Comparison of ENCODE assay signal across 1 cellular context in the genomic region with DNA sequence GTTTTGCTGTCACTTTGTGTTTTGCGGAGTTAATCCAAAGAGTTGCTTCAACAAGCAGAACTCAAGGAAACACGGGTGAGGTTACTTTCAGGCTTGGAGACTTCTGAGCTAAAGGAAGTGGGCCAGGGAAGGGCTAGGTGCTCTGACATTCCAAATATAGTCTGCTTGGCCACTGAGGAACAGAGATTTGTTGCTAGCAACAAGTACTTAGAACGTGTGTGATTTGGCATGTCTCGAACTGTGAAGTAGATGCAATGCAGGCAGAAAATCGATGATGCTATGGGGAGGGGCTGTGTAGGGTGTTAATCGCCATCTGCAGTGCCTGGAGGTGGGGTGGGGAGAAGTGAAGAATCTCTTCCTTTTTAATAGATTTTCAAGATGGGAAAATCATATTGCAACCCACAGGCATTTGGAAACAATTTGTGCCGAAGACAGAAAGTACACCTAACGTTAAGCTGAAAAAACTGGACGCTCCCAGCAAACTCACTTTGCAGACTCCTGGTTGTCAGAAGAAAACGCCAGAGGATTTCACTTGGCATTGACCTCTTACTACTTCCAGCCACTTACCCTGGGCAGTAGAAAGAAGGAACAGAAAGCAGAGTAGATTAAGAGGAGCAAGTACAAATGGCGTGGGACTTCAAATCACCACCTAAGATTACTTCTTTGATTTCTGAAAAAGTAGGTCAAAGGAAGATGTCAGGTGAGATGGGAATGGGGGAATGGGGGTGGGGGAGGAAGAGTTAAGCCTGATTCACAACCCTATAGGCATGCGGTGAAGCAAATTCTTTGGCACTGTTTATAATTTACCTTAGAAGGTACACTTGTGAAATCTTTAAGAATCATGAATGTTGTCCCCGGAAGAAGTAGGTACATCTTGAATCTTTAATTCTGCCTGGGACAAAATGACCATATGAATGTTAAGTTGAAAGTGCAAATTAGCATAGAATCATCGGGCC.
TF ChIP-seq lines count a peak whose summit lies in the region.

No MANE protein-coding gene starts in this region.

TF ChIP-seq in H1, 55 proteins besides CTCF, POLR2A, EP300 and RAD21:
- TF ChIP-seq NANOG (IDR thresholded peaks at IDR 0.05; ENCODE audit: insufficient read depth, low read depth, low read length, poor library complexity, severe bottlenecking) (no peak), SP4 (IDR thresholded peaks at IDR 0.05; ENCODE audit: low read length) (no peak), SIN3A (conservative IDR thresholded peaks at IDR 0.05 in 1 of 2, IDR thresholded peaks at IDR 0.05 in 1 of 2; ENCODE audit: low read depth in 1 of 2, low read length in 2 of 2) (no peak), GABPA (IDR thresholded peaks at IDR 0.05; ENCODE audit: borderline replicate concordance, insufficient read depth, low read length) (no peak), TEAD4 (IDR thresholded peaks at IDR 0.05; ENCODE audit: low read depth, low read length) (no peak), CTBP2 (IDR thresholded peaks at IDR 0.05; ENCODE audit: borderline replicate concordance, insufficient read depth, insufficient read length, low read length) (no peak), JUND (IDR thresholded peaks at IDR 0.05; ENCODE audit: low read length) (no peak), RBBP5 (IDR thresholded peaks at IDR 0.05; ENCODE audit: borderline replicate concordance, low read depth, low read length) (no peak), CBX5 (IDR thresholded peaks at IDR 0.05; ENCODE audit: low read depth, low read length) (no peak), POU5F1 (IDR thresholded peaks at IDR 0.05; ENCODE audit: low read depth, low read length) (no peak)
- TF ChIP-seq, protein P1, sequence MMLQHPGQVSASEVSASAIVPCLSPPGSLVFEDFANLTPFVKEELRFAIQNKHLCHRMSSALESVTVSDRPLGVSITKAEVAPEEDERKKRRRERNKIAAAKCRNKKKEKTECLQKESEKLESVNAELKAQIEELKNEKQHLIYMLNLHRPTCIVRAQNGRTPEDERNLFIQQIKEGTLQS (IDR thresholded peaks at IDR 0.05; ENCODE audit: insufficient read depth, low read depth, low read length): no peak
- TF ChIP-seq, protein P2, sequence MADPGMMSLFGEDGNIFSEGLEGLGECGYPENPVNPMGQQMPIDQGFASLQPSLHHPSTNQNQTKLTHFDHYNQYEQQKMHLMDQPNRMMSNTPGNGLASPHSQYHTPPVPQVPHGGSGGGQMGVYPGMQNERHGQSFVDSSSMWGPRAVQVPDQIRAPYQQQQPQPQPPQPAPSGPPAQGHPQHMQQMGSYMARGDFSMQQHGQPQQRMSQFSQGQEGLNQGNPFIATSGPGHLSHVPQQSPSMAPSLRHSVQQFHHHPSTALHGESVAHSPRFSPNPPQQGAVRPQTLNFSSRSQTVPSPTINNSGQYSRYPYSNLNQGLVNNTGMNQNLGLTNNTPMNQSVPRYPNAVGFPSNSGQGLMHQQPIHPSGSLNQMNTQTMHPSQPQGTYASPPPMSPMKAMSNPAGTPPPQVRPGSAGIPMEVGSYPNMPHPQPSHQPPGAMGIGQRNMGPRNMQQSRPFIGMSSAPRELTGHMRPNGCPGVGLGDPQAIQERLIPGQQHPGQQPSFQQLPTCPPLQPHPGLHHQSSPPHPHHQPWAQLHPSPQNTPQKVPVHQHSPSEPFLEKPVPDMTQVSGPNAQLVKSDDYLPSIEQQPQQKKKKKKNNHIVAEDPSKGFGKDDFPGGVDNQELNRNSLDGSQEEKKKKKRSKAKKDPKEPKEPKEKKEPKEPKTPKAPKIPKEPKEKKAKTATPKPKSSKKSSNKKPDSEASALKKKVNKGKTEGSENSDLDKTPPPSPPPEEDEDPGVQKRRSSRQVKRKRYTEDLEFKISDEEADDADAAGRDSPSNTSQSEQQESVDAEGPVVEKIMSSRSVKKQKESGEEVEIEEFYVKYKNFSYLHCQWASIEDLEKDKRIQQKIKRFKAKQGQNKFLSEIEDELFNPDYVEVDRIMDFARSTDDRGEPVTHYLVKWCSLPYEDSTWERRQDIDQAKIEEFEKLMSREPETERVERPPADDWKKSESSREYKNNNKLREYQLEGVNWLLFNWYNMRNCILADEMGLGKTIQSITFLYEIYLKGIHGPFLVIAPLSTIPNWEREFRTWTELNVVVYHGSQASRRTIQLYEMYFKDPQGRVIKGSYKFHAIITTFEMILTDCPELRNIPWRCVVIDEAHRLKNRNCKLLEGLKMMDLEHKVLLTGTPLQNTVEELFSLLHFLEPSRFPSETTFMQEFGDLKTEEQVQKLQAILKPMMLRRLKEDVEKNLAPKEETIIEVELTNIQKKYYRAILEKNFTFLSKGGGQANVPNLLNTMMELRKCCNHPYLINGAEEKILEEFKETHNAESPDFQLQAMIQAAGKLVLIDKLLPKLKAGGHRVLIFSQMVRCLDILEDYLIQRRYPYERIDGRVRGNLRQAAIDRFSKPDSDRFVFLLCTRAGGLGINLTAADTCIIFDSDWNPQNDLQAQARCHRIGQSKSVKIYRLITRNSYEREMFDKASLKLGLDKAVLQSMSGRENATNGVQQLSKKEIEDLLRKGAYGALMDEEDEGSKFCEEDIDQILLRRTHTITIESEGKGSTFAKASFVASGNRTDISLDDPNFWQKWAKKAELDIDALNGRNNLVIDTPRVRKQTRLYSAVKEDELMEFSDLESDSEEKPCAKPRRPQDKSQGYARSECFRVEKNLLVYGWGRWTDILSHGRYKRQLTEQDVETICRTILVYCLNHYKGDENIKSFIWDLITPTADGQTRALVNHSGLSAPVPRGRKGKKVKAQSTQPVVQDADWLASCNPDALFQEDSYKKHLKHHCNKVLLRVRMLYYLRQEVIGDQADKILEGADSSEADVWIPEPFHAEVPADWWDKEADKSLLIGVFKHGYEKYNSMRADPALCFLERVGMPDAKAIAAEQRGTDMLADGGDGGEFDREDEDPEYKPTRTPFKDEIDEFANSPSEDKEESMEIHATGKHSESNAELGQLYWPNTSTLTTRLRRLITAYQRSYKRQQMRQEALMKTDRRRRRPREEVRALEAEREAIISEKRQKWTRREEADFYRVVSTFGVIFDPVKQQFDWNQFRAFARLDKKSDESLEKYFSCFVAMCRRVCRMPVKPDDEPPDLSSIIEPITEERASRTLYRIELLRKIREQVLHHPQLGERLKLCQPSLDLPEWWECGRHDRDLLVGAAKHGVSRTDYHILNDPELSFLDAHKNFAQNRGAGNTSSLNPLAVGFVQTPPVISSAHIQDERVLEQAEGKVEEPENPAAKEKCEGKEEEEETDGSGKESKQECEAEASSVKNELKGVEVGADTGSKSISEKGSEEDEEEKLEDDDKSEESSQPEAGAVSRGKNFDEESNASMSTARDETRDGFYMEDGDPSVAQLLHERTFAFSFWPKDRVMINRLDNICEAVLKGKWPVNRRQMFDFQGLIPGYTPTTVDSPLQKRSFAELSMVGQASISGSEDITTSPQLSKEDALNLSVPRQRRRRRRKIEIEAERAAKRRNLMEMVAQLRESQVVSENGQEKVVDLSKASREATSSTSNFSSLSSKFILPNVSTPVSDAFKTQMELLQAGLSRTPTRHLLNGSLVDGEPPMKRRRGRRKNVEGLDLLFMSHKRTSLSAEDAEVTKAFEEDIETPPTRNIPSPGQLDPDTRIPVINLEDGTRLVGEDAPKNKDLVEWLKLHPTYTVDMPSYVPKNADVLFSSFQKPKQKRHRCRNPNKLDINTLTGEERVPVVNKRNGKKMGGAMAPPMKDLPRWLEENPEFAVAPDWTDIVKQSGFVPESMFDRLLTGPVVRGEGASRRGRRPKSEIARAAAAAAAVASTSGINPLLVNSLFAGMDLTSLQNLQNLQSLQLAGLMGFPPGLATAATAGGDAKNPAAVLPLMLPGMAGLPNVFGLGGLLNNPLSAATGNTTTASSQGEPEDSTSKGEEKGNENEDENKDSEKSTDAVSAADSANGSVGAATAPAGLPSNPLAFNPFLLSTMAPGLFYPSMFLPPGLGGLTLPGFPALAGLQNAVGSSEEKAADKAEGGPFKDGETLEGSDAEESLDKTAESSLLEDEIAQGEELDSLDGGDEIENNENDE (IDR thresholded peaks at IDR 0.05; ENCODE audit: insufficient replicate concordance, low read length): no peak
